ENCODE assay signal across 8 cellular contexts in the genomic region with DNA sequence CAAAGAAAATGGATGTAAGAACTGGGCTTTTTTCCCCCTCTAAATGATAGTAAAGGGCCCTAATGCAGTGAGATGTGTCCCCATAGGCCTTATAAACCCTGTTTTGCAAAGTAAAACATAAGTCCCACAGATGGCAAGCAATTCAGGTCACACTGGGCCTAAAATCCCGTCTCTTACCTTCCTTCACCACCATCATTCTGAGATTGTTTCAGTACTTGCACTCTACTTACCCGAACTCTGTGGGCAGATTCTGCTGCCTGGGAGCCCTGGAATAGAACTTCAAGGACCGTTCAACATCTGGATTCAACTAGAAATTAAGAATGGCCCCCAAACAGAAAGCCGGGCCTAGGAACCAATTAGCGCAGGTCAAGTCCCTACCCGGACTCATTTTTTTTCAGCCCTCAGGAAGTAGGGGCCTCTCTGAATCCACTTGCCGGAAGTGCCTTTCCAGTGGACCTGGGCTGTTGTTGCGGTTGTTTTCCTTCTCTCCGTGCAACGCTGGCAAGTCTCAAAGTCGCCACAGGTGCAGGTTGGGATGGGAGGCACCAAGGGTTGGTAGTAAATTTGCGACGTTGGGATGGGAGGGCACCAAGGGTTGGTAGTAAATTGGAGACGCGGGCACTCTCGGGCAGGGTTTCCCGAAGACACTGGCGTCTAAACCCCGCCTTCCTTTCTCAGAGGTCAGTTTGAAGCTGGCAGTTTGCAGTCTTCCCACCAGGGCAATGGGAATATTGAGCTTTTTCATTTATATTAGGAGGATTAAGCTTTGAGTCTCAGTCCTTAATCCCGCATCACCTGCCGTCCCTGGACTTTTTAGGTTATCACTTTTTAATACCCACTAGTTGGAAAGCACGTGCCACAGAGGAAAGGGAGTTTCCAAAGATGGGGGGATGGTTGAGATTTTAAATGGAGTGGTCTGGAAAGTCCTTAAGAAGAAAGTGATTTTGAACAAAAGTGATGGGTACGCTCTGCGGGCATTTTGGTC. TPM values are rescaled to one million over a fixed set of nuclear protein-coding genes. Genes with fewer than 3 reads are reported as not detected.
DNase-seq lines count a peak whose midpoint lies in the region; ATAC-seq and TF ChIP-seq lines count a peak whose summit lies in the region.

A gene with protein sequence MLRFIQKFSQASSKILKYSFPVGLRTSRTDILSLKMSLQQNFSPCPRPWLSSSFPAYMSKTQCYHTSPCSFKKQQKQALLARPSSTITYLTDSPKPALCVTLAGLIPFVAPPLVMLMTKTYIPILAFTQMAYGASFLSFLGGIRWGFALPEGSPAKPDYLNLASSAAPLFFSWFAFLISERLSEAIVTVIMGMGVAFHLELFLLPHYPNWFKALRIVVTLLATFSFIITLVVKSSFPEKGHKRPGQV (plus strand): TSS at position 429 of the 985 bp plus-strand sequence. CDS start 2,888 bp downstream, outside the sequence.

- H3K4me1 ChIP-seq in right atrium auricular region (peaks cover 0 to 31% of the 10 kb centered on the region in 2 donors), psoas muscle (peaks cover 15% of the 10 kb centered on the region), urinary bladder (ENCODE audit: insufficient read depth) (peaks cover 2% of the 10 kb centered on the region)

- no peaks in the 10 kb centered on the region for H3K36me3 ChIP-seq in right atrium auricular region
- H3K36me3 ChIP-seq in psoas muscle (ENCODE audit: insufficient read depth in 1 of 2, low read depth in 1 of 2): peaks cover 3 to 11% of the 10 kb centered on the region in 2 donors
- peaks cover 2% of the 10 kb centered on the region for H3K36me3 ChIP-seq in urinary bladder (ENCODE audit: insufficient read depth)

- TF ChIP-seq CTCF in right atrium auricular region (IDR thresholded peaks at IDR 0.05) (peak in 1 of 2 donors; percentile 28), psoas muscle (IDR thresholded peaks at IDR 0.05) (peak; percentile 35)

- H3K9me3 ChIP-seq in T-helper 17 cell (ENCODE audit: control insufficient read depth, low read length, poor library complexity, severe bottlenecking): no peaks in the 10 kb centered on the region
- H3K9me3 ChIP-seq in right atrium auricular region: no peaks in the 10 kb centered on the region
- H3K9me3 ChIP-seq in psoas muscle: no peaks in the 10 kb centered on the region

- no peak for ATAC-seq in T-helper 17 cell
- ATAC-seq in psoas muscle: peak; percentile 59 to 75 (median 64)

- 1% methylated on average over 24 of the region's 24 CpGs for WGBS in psoas muscle, 3 donors
- WGBS in urinary bladder: 1% methylated on average over 24 of the region's 24 CpGs

- no peaks in the 10 kb centered on the region for H3K27me3 Mint-ChIP-seq in T-helper 17 cell

- H3K4me3 Mint-ChIP-seq in T-helper 17 cell: peak within 1 kb of the TSS; percentile 99

- H3K36me3 Mint-ChIP-seq in T-helper 17 cell (ENCODE audit: low read depth): peaks cover 4% of the 10 kb centered on the region

- H3K4me1 Mint-ChIP-seq in T-helper 17 cell: peaks cover 30% of the 10 kb centered on the region

- peak; percentile 75 for DNase-seq in A172 (ENCODE audit: low spot score)
- DNase-seq in NCI-H187 treated with DMSO at 0.1 percent for 48 hours (lab: John Stamatoyannopoulos, UW): peak; percentile 12
- peak; percentile 39 to 62 (median 57) for DNase-seq in T-helper 17 cell
- DNase-seq in right atrium auricular region (ENCODE audit: low spot score): peak; percentile 78
- peak; percentile 66 to 83 for DNase-seq in psoas muscle

- no peaks in the 10 kb centered on the region for H3K27me3 ChIP-seq in right atrium auricular region
- H3K27me3 ChIP-seq in psoas muscle (ENCODE audit: insufficient read depth in 3 of 3, low read length in 2 of 3): no peaks in the 10 kb centered on the region

- H3K4me3 ChIP-seq in right atrium auricular region: peak within 1 kb of the TSS; percentile 88 to 97
- H3K4me3 ChIP-seq in psoas muscle: peak within 1 kb of the TSS; percentile 93
- peak within 1 kb of the TSS; percentile 77 for H3K4me3 ChIP-seq in urinary bladder (ENCODE audit: low read depth, low read length)

- TF ChIP-seq POLR2A in GM19099 (IDR thresholded peaks at IDR 0.05; ENCODE audit: extremely low read depth, insufficient read length, low read depth): peak; percentile 74

- H3K27ac ChIP-seq in angular gyrus (ENCODE audit: low read depth, low read length): peak within 1 kb of the TSS; percentile 98
- H3K27ac ChIP-seq in right atrium auricular region: peak within 1 kb of the TSS; percentile 98 to 99
- H3K27ac ChIP-seq in psoas muscle: peak within 1 kb of the TSS; percentile 98
- peak within 1 kb of the TSS; percentile 97 for H3K27ac ChIP-seq in urinary bladder (ENCODE audit: low read depth)

- intact Hi-C loops in psoas muscle (cut with DNase I): loop anchor here (5.0 to 10.0 kb wide), 2 partner anchors 114 to 117 kb away; partner anchors contain the start of gene MAST2 (in 2 of the 2)

- H3K27ac Mint-ChIP-seq in T-helper 17 cell: peak within 1 kb of the TSS; percentile 98

RNA-seq across cellular contexts. Expression of the gene that starts here (rescaled TPM):
- total RNA-seq in A172 (2014; rRNA removed; shearing (Covaris generic)): 41.8 and 44.8 TPM in 2 replicates
- 10 to 100 TPM; 11.9 to 13.2 TPM for total RNA-seq in T-helper 17 cell
- 10 to 100 TPM; 27.7 to 38.2 TPM for total RNA-seq in right atrium auricular region
- total RNA-seq in psoas muscle: 10 to 100 TPM; 15.3 to 21.9 (median 19.5) TPM
- 10 to 100 TPM; 16.6 to 50.8 (median 26.9) TPM for polyA plus RNA-seq in psoas muscle
- 24.7 TPM for total RNA-seq in urinary bladder
- 31.5 TPM for polyA plus RNA-seq in urinary bladder

Comparison
In these comparisons a context has a peak if more than half of its experiments do, and no peak if none do; other contexts are left out.
1. DNase-seq: peak in every context shown above with its lines; median percentile 78 in right atrium auricular region; 75 in A172; 74 in psoas muscle; 57 in T-helper 17 cell; 12 in NCI-H187 treated with DMSO at 0.1 percent for 48 hours.